In the genomic region with DNA sequence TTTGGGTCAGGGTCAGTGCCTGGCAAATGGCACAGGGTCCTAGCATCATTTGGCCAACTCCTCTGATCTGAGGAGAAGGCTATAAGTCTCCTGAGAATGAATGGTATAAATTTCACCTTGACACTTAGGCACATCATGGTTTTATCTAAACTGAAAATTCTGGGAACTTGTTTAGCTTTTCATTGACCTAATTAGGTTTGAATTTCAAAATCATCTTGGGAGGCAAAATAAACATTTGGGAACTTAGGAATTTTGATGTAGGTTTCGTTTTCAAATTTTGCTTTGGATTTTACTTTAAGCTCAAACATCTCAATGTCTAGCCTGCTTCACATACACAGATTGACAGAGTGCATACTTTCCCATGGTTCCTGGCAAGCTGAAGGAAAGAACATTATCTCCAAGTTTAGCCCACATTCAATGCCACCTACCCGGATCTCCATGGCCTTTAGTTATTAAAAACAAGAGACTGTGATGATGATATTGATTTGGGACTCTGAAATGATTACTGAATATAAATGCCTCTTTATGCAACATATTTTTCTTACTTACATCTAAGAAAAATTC, we compare ENCODE assay signal across 19 cellular contexts. TPM values are rescaled to one million over a fixed set of nuclear protein-coding genes. Genes with fewer than 3 reads are reported as not detected.
"Had no signal": no experiment of that assay in that cellular context is flagged by ENCODE, and none has a peak within 500 bp of the region (broad histone marks: within the 10 kb centered on the region; RNA-seq: fewer than 3 reads in every experiment).

No MANE protein-coding gene starts in this region.

- H3K27ac ChIP-seq: ascending aorta, neutrophil, sigmoid colon, thoracic aorta, VCaP had no signal

- ATAC-seq: activated CD8-positive, alpha-beta T cell treated with anti-CD3 and anti-CD28 coated beads for 36 hours; naive thymus-derived CD4-positive, alpha-beta T cell; T-cell had no signal

- H3K36me3 ChIP-seq: neutrophil, sigmoid colon, stomach had no signal

- H3K27me3 ChIP-seq: ascending aorta, cardiac muscle cell, neutrophil, sigmoid colon, stomach had no signal

- H3K9me3 ChIP-seq: ascending aorta, neutrophil, sigmoid colon, stomach, thoracic aorta had no signal

- H3K4me3 ChIP-seq: ascending aorta, cardiac muscle cell, lung, sigmoid colon, stomach, thoracic aorta had no signal

- FAIRE-seq: endothelial cell of umbilical vein had no signal

- DNase-seq: activated CD4-positive, alpha-beta T cell treated with anti-CD3 and anti-CD28 coated beads for 4 hours; activated CD8-positive, alpha-beta memory T cell treated with anti-CD3 and anti-CD28 coated beads, Interleukin-2, amount 50 U/mL, for 4 hours; activated CD8-positive, alpha-beta T cell treated with anti-CD3 and anti-CD28 coated beads for 36 hours; effector CD4-positive, alpha-beta T cell; hypothalamus; naive thymus-derived CD4-positive, alpha-beta T cell; sigmoid colon; stimulated activated CD4-positive, alpha-beta T cell treated with anti-CD3 and anti-CD28 coated beads, Interleukin-12 subunit alpha, Interleukin-12 subunit beta, amount 100 ng/mL, for 4 hours; stimulated activated CD4-positive, alpha-beta T cell treated with anti-CD3 and anti-CD28 coated beads, Interleukin-4, amount 100 ng/mL, for 1 hour; stimulated activated CD8-positive, alpha-beta memory T cell treated with anti-CD3 and anti-CD28 coated beads, Interleukin-4, amount 100 ng/mL, for 48 hours; stomach; T-cell had no signal

RNA-seq across cellular contexts. Expression of gene MYOM1, which starts 44.5 kb away (rescaled TPM):
- total RNA-seq: endothelial cell of umbilical vein had no signal
